1 cellular context compared by ENCODE assay signal in the genomic region with DNA sequence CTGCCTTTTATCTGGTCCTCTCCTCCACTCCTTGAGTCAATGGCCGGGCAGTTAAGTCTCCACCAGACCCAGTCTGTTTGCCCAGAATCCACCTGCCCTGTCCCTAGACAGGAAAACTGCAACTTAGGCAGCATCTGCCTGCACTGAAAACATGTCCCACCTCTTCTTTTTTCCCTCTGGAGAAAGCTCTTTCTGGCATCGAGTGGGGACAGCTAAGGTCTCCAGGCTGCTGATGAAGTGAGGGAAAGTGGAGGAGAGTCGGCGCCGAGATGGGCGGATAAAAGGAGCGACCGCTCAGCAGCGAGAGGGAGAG.
TF ChIP-seq lines count a peak whose summit lies in the region.

No MANE protein-coding gene starts in this region.

TF ChIP-seq in H1, 55 proteins besides CTCF, POLR2A, EP300 and RAD21 (continued from another document):
- TF ChIP-seq, protein P1, sequence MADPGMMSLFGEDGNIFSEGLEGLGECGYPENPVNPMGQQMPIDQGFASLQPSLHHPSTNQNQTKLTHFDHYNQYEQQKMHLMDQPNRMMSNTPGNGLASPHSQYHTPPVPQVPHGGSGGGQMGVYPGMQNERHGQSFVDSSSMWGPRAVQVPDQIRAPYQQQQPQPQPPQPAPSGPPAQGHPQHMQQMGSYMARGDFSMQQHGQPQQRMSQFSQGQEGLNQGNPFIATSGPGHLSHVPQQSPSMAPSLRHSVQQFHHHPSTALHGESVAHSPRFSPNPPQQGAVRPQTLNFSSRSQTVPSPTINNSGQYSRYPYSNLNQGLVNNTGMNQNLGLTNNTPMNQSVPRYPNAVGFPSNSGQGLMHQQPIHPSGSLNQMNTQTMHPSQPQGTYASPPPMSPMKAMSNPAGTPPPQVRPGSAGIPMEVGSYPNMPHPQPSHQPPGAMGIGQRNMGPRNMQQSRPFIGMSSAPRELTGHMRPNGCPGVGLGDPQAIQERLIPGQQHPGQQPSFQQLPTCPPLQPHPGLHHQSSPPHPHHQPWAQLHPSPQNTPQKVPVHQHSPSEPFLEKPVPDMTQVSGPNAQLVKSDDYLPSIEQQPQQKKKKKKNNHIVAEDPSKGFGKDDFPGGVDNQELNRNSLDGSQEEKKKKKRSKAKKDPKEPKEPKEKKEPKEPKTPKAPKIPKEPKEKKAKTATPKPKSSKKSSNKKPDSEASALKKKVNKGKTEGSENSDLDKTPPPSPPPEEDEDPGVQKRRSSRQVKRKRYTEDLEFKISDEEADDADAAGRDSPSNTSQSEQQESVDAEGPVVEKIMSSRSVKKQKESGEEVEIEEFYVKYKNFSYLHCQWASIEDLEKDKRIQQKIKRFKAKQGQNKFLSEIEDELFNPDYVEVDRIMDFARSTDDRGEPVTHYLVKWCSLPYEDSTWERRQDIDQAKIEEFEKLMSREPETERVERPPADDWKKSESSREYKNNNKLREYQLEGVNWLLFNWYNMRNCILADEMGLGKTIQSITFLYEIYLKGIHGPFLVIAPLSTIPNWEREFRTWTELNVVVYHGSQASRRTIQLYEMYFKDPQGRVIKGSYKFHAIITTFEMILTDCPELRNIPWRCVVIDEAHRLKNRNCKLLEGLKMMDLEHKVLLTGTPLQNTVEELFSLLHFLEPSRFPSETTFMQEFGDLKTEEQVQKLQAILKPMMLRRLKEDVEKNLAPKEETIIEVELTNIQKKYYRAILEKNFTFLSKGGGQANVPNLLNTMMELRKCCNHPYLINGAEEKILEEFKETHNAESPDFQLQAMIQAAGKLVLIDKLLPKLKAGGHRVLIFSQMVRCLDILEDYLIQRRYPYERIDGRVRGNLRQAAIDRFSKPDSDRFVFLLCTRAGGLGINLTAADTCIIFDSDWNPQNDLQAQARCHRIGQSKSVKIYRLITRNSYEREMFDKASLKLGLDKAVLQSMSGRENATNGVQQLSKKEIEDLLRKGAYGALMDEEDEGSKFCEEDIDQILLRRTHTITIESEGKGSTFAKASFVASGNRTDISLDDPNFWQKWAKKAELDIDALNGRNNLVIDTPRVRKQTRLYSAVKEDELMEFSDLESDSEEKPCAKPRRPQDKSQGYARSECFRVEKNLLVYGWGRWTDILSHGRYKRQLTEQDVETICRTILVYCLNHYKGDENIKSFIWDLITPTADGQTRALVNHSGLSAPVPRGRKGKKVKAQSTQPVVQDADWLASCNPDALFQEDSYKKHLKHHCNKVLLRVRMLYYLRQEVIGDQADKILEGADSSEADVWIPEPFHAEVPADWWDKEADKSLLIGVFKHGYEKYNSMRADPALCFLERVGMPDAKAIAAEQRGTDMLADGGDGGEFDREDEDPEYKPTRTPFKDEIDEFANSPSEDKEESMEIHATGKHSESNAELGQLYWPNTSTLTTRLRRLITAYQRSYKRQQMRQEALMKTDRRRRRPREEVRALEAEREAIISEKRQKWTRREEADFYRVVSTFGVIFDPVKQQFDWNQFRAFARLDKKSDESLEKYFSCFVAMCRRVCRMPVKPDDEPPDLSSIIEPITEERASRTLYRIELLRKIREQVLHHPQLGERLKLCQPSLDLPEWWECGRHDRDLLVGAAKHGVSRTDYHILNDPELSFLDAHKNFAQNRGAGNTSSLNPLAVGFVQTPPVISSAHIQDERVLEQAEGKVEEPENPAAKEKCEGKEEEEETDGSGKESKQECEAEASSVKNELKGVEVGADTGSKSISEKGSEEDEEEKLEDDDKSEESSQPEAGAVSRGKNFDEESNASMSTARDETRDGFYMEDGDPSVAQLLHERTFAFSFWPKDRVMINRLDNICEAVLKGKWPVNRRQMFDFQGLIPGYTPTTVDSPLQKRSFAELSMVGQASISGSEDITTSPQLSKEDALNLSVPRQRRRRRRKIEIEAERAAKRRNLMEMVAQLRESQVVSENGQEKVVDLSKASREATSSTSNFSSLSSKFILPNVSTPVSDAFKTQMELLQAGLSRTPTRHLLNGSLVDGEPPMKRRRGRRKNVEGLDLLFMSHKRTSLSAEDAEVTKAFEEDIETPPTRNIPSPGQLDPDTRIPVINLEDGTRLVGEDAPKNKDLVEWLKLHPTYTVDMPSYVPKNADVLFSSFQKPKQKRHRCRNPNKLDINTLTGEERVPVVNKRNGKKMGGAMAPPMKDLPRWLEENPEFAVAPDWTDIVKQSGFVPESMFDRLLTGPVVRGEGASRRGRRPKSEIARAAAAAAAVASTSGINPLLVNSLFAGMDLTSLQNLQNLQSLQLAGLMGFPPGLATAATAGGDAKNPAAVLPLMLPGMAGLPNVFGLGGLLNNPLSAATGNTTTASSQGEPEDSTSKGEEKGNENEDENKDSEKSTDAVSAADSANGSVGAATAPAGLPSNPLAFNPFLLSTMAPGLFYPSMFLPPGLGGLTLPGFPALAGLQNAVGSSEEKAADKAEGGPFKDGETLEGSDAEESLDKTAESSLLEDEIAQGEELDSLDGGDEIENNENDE (IDR thresholded peaks at IDR 0.05; ENCODE audit: insufficient replicate concordance, low read length) = no peak
- TF ChIP-seq FOSL1 (IDR thresholded peaks at IDR 0.05; ENCODE audit: insufficient read depth, low read depth, low read length) = no peak
- TF ChIP-seq KDM1A (IDR thresholded peaks at IDR 0.05; ENCODE audit: borderline replicate concordance, low read length) = 0 out of 2 replicates have a peak, but pooled peaks have one; percentile 14
- TF ChIP-seq CTBP2 (IDR thresholded peaks at IDR 0.05; ENCODE audit: borderline replicate concordance, insufficient read depth, insufficient read length, low read length) = no peak
- TF ChIP-seq, protein P2, sequence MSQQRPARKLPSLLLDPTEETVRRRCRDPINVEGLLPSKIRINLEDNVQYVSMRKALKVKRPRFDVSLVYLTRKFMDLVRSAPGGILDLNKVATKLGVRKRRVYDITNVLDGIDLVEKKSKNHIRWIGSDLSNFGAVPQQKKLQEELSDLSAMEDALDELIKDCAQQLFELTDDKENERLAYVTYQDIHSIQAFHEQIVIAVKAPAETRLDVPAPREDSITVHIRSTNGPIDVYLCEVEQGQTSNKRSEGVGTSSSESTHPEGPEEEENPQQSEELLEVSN (IDR thresholded peaks at IDR 0.05) = no peak
- peak; percentile 45 for TF ChIP-seq EZH2 (IDR thresholded peaks at IDR 0.05; ENCODE audit: low read depth, low read length, severe bottlenecking)
- TF ChIP-seq SUZ12 (IDR thresholded peaks at IDR 0.05; ENCODE audit: low read length) = no peak
- TF ChIP-seq YY1 (IDR thresholded peaks at IDR 0.05; ENCODE audit: low read depth, low read length) = peak; percentile 8; the same call in 1 of the 2 replicates
- peak; percentile 13 for TF ChIP-seq ASH2L (IDR thresholded peaks at IDR 0.05; ENCODE audit: low read length)
- TF ChIP-seq CHD1 (IDR thresholded peaks at IDR 0.05; ENCODE audit: low read depth, low read length) = no peak
- TF ChIP-seq CREB1 (IDR thresholded peaks at IDR 0.05) = 0 out of 2 replicates have a peak, but pooled peaks have one; percentile 10
